Comparison of ENCODE assay signal across 13 cellular contexts in the genomic region with DNA sequence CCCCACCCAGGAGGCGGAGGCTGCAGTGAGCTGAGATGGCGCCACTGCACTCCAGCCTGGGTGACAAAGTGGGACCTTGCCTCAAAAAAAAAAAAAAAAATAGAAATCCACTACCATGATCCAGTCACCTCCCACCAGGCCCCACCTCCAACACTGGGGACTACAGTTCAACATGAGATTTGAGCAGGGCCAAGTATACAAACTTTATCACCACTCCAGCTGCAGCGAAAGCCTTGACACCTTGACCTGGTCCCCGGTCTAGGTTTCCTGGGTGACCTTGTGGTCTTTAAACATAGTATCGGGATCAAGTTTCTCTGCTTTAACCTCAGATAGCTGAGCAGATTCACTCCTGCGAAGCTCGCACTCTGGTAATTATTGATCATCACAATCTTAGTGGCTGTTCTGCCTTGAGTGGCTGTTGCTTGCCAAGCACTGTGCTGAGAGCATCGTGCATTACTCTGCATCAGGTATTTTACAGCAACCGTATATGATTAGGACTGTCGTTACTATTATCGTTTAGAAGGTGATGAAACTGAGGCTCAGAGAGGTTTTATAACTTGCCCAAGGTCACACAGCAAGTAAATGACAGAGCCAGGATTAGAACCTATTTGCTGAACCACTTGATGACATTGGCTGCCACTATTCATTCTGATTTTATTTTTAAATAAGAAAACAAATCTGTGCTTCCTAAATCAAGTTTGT. TPM values are rescaled to one million over a fixed set of nuclear protein-coding genes. Genes with fewer than 3 reads are reported as not detected.
DNase-seq lines count a peak whose midpoint lies in the region; ATAC-seq and TF ChIP-seq lines count a peak whose summit lies in the region.
"Had no signal": no experiment of that assay in that cellular context is flagged by ENCODE, and none has a peak within 500 bp of the region (broad histone marks: within the 10 kb centered on the region; RNA-seq: fewer than 3 reads in every experiment).

No MANE protein-coding gene starts in this region.

- H3K23ac ChIP-seq in H9 (ENCODE audit: insufficient read length, low read depth, low read length) = no peak overlapping the region

- no peak overlapping the region for H2AK5ac ChIP-seq in H9 (ENCODE audit: insufficient read length, low read length)

- H3K4me3 ChIP-seq in neural cell (ENCODE audit: low read length) = peak overlapping the region; percentile 56
- H3K4me3 ChIP-seq in body of pancreas = no peak overlapping the region
- H3K4me3 ChIP-seq: left ventricle myocardium inferior had no signal

- H3K36me3 ChIP-seq in neural cell (ENCODE audit: insufficient read depth, low read length) (no peaks in the 10 kb centered on the region), body of pancreas (replicated peaks in 1 of 2; ENCODE audit: insufficient read depth in 1 of 2, low read depth in 2 of 2) (no peaks in the 10 kb centered on the region)
- H3K36me3 ChIP-seq: left ventricle myocardium inferior had no signal

- peaks cover 31% of the 10 kb centered on the region for H3K36me3 Mint-ChIP-seq in activated CD8-positive, alpha-beta memory T cell treated with anti-CD3 and anti-CD28 coated beads, Interleukin-2, amount 10 ng/mL, durations not matched to agents 7 days and 5 days
- no peaks in the 10 kb centered on the region for H3K36me3 Mint-ChIP-seq in H9 (ENCODE audit: insufficient read depth in 1 of 3, low read depth in 3 of 3)
- no peaks in the 10 kb centered on the region for H3K36me3 Mint-ChIP-seq in activated naive CD8-positive, alpha-beta T cell

- H3K56ac ChIP-seq in H9 (ENCODE audit: insufficient read length, low read depth, low read length) = no peak overlapping the region

- H3K4me1 Mint-ChIP-seq in activated CD8-positive, alpha-beta memory T cell treated with anti-CD3 and anti-CD28 coated beads, Interleukin-2, amount 10 ng/mL, durations not matched to agents 7 days and 5 days = peaks cover 42% of the 10 kb centered on the region
- H3K4me1 Mint-ChIP-seq in H9 = peaks cover 33 to 52% of the 10 kb centered on the region in 2 experiments
- peaks cover 55% of the 10 kb centered on the region for H3K4me1 Mint-ChIP-seq in activated naive CD8-positive, alpha-beta T cell (ENCODE audit: low read depth)

- no peaks in the 10 kb centered on the region for H3K9me3 ChIP-seq in H9 (ENCODE audit: control insufficient read depth, low read depth, low read length)
- H3K9me3 ChIP-seq in neural cell (ENCODE audit: low read length) = no peaks in the 10 kb centered on the region
- no peaks in the 10 kb centered on the region for H3K9me3 ChIP-seq in body of pancreas
- H3K9me3 ChIP-seq: left ventricle myocardium inferior had no signal

- H2BK15ac ChIP-seq in H9 (ENCODE audit: low read depth, low read length) = no peak overlapping the region

- no peak overlapping the region for H2BK12ac ChIP-seq in H9 (ENCODE audit: insufficient read length, low read depth, low read length)

- no peaks in the 10 kb centered on the region for H3K79me2 ChIP-seq in H9 (ENCODE audit: insufficient read depth, low read length)
- no peaks in the 10 kb centered on the region for H3K79me2 ChIP-seq in neural cell (replicated peaks; ENCODE audit: insufficient read depth, low read length)

- no peak overlapping the region; the same call in 1 of the 2 replicates for H3K4ac ChIP-seq in H9 (ENCODE audit: low read depth, low read length)

- no peak overlapping the region for H3K4me2 ChIP-seq in H9 (ENCODE audit: insufficient read depth, insufficient read length, low read length)
- H3K4me2 ChIP-seq in neural cell (ENCODE audit: low read length) = peak overlapping the region; percentile 60

- no CpG with 5 or more reads among the region's 11 CpGs for WGBS in H9 (ENCODE audit: extremely low coverage, insufficient read length, low lambda C conversion rate)
- 41 to 54% methylated on average over 11 of the region's 11 CpGs for WGBS in body of pancreas, 2 donors

- no peaks in the 10 kb centered on the region for H3K23me2 ChIP-seq in H9 (ENCODE audit: insufficient read length, low read depth, low read length, poor library complexity, severe bottlenecking)

- H2BK20ac ChIP-seq in H9 (ENCODE audit: low read depth, low read length, poor library complexity, severe bottlenecking) = no peak overlapping the region

- H4K8ac ChIP-seq in H9 (replicated peaks; ENCODE audit: insufficient read length, low read depth, low read length) = no peak overlapping the region

- H2AFZ ChIP-seq in H9 (ENCODE audit: low read length) (no peak overlapping the region), neural cell (ENCODE audit: low read depth, low read length) (no peak overlapping the region)

- H4K20me1 ChIP-seq in H9 (ENCODE audit: control insufficient read depth, insufficient read depth, insufficient read length) (no peaks in the 10 kb centered on the region), neural cell (ENCODE audit: insufficient read depth) (no peaks in the 10 kb centered on the region)

- TF ChIP-seq POLR2A in body of pancreas (IDR thresholded peaks at IDR 0.05) = no peak

- H3K9ac ChIP-seq in H9 (ENCODE audit: extremely low read depth, insufficient read length, low read length) = no peak overlapping the region
- peak overlapping the region; percentile 38 for H3K9ac ChIP-seq in neural cell (ENCODE audit: low read length)

- H3K27me3 ChIP-seq in H9 (ENCODE audit: insufficient read depth, low read length) (no peaks in the 10 kb centered on the region), neural cell (ENCODE audit: insufficient read depth, low read depth, low read length) (no peaks in the 10 kb centered on the region), body of pancreas (no peaks in the 10 kb centered on the region)

- no peak overlapping the region for H4K5ac ChIP-seq in H9 (ENCODE audit: insufficient read length, low read depth, low read length)

- TF ChIP-seq EP300 in neural cell (conservative IDR thresholded peaks at IDR 0.05; ENCODE audit: poor library complexity, severe bottlenecking) = no peak

- peak; percentile 53 for DNase-seq in activated CD8-positive, alpha-beta memory T cell treated with anti-CD3 and anti-CD28 coated beads, Interleukin-2, amount 10 ng/mL, durations not matched to agents 7 days and 5 days
- no peak for DNase-seq in activated CD8-positive, alpha-beta memory T cell treated with anti-CD3 and anti-CD28 coated beads, Interleukin-2, amount 50 U/mL, for 4 hours
- DNase-seq in H9 (no peak), NCI-H2081 (lab: John Stamatoyannopoulos, UW) (no peak), body of pancreas (no peak)
- DNase-seq: activated T-cell treated with anti-CD3 and anti-CD28 coated beads for 4 hours, left ventricle myocardium inferior, NCI-H526 treated with DMSO at 0.1 percent for 48 hours had no signal

- TF ChIP-seq CTCF in H9 (conservative IDR thresholded peaks at IDR 0.05) (no peak), neural cell (IDR thresholded peaks at IDR 0.05; ENCODE audit: poor library complexity, severe bottlenecking) (no peak), body of pancreas (IDR thresholded peaks at IDR 0.05) (no peak)

- peak; percentile 3 for ATAC-seq in activated CD8-positive, alpha-beta memory T cell treated with anti-CD3 and anti-CD28 coated beads, Interleukin-2, amount 10 ng/mL, durations not matched to agents 7 days and 5 days
- no peak for ATAC-seq in HG02763 (IDR thresholded peaks at IDR 0.05; ENCODE audit: unreplicated experiment)
- ATAC-seq in body of pancreas = no peak

- peak overlapping the region; percentile 46 for H3K18ac ChIP-seq in H9 (ENCODE audit: insufficient read length, low read depth, low read length)

- intact Hi-C loops in body of pancreas (cut with DNase I) = no loop called here

- no peak overlapping the region for H4K91ac ChIP-seq in H9 (ENCODE audit: insufficient read length, low read depth, low read length)

- H3K79me1 ChIP-seq in H9 (ENCODE audit: insufficient read depth, low read depth, low read length, poor library complexity, severe bottlenecking) = no peaks in the 10 kb centered on the region

- no peak overlapping the region for H2BK5ac ChIP-seq in H9 (ENCODE audit: insufficient read length, low read length)

- no peak overlapping the region for H2BK120ac ChIP-seq in H9 (ENCODE audit: low read depth, low read length, poor library complexity, severe bottlenecking)

- CTCF ChIA-PET in activated CD8-positive, alpha-beta memory T cell treated with anti-CD3 and anti-CD28 coated beads, Interleukin-2, amount 10 ng/mL, durations not matched to agents 7 days and 5 days (lab: Charles Lee) = interaction anchor here (0.7 to 10.9 kb wide), 22 partner anchors 9 to 183 kb away, joined by 3 to 101 read pairs (median 5); a partner anchor contains a TSS

- no peaks in the 10 kb centered on the region for H3K9me3 Mint-ChIP-seq in activated CD8-positive, alpha-beta memory T cell treated with anti-CD3 and anti-CD28 coated beads, Interleukin-2, amount 10 ng/mL, durations not matched to agents 7 days and 5 days (ENCODE audit: low read depth)
- H3K9me3 Mint-ChIP-seq in H9 = no peaks in the 10 kb centered on the region; a peak in 1 of 5 replicates
- H3K9me3 Mint-ChIP-seq in activated naive CD8-positive, alpha-beta T cell (ENCODE audit: low read depth) = no peaks in the 10 kb centered on the region
- H3K9me3 Mint-ChIP-seq: activated CD4-positive, alpha-beta T cell treated with anti-CD3 and anti-CD28 coated beads, Interleukin-2, amount 10 ng/mL, durations not matched to agents 7 days and 5 days; dendritic cell treated with granulocyte-macrophage colony-stimulating factor and Interleukin-4, amounts not matched to agents 40 ng/mL and 50 ng/mL, for 4 days had no signal

- H3T11ph ChIP-seq in H9 (ENCODE audit: low read length) = no peak overlapping the region

- peak overlapping the region; percentile 92 for H3K27ac Mint-ChIP-seq in activated CD8-positive, alpha-beta memory T cell treated with anti-CD3 and anti-CD28 coated beads, Interleukin-2, amount 10 ng/mL, durations not matched to agents 7 days and 5 days
- H3K27ac Mint-ChIP-seq in H9 = no peak overlapping the region
- peak overlapping the region; percentile 97 for H3K27ac Mint-ChIP-seq in activated naive CD8-positive, alpha-beta T cell
- H3K27ac Mint-ChIP-seq: dendritic cell treated with granulocyte-macrophage colony-stimulating factor and Interleukin-4, amounts not matched to agents 40 ng/mL and 50 ng/mL, for 4 days had no signal

- no peak overlapping the region for H3K14ac ChIP-seq in H9 (ENCODE audit: insufficient read depth, low read length)

- no peak for TF ChIP-seq RAD21 in neural cell (conservative IDR thresholded peaks at IDR 0.05)

- H3K27ac ChIP-seq in H9 (ENCODE audit: insufficient read length, low read depth, low read length) (no peak overlapping the region), neural cell (ENCODE audit: low read length) (peak overlapping the region; percentile 77), body of pancreas (no peak overlapping the region)
- H3K27ac ChIP-seq: left ventricle myocardium inferior had no signal

- H3F3A ChIP-seq in neural cell (ENCODE audit: insufficient read depth, low read length, poor library complexity, severe bottlenecking) = no peaks in the 10 kb centered on the region

- H3K4me1 ChIP-seq in H9 (ENCODE audit: insufficient read depth, low read length) (peaks cover 4% of the 10 kb centered on the region), body of pancreas (no peaks in the 10 kb centered on the region)

- H3K9me2 ChIP-seq in neural cell (ENCODE audit: insufficient read depth, low read length) = no peaks in the 10 kb centered on the region

- peak overlapping the region; percentile 88 for H3K4me3 Mint-ChIP-seq in activated CD8-positive, alpha-beta memory T cell treated with anti-CD3 and anti-CD28 coated beads, Interleukin-2, amount 10 ng/mL, durations not matched to agents 7 days and 5 days
- no peak overlapping the region for H3K4me3 Mint-ChIP-seq in H9
- peak overlapping the region; percentile 89 for H3K4me3 Mint-ChIP-seq in activated naive CD8-positive, alpha-beta T cell
- H3K4me3 Mint-ChIP-seq: activated CD4-positive, alpha-beta T cell treated with anti-CD3 and anti-CD28 coated beads, Interleukin-2, amount 10 ng/mL, durations not matched to agents 7 days and 5 days; dendritic cell treated with granulocyte-macrophage colony-stimulating factor and Interleukin-4, amounts not matched to agents 40 ng/mL and 50 ng/mL, for 4 days had no signal

- no peaks in the 10 kb centered on the region for H3K27me3 Mint-ChIP-seq in activated CD8-positive, alpha-beta memory T cell treated with anti-CD3 and anti-CD28 coated beads, Interleukin-2, amount 10 ng/mL, durations not matched to agents 7 days and 5 days
- no peaks in the 10 kb centered on the region for H3K27me3 Mint-ChIP-seq in H9 (ENCODE audit: low read depth)
- no peaks in the 10 kb centered on the region for H3K27me3 Mint-ChIP-seq in activated naive CD8-positive, alpha-beta T cell
- H3K27me3 Mint-ChIP-seq: dendritic cell treated with granulocyte-macrophage colony-stimulating factor and Interleukin-4, amounts not matched to agents 40 ng/mL and 50 ng/mL, for 4 days had no signal

RNA-seq across cellular contexts. Expression of a gene that starts 50.3 kb away (rescaled TPM):
- total RNA-seq in activated CD8-positive, alpha-beta memory T cell treated with anti-CD3 and anti-CD28 coated beads, Interleukin-2, amount 10 ng/mL, durations not matched to agents 7 days and 5 days = 10 to 100 TPM; 37.9 to 73.9 TPM
- total RNA-seq in H9 (2021) = 17.9 and 21.5 TPM in 2 replicates
- 12.4 and 22.1 TPM in 2 replicates for polyA plus RNA-seq in neural cell
- 31.4 and 36.0 TPM in 2 replicates for polyA minus RNA-seq in neural cell
- total RNA-seq in body of pancreas = 10 to 100 TPM in 1 of 2 donors, 1 to 10 TPM in 1; 6.7 to 11.2 TPM

Comparison
In these comparisons a context has a peak if more than half of its experiments do, and no peak if none do; other contexts are left out.
1. H3K27ac Mint-ChIP-seq: peak in activated CD8-positive, alpha-beta memory T cell treated with anti-CD3 and anti-CD28 coated beads, Interleukin-2, amount 10 ng/mL, durations not matched to agents 7 days and 5 days (single experiment) and activated naive CD8-positive, alpha-beta T cell (single experiment); none in H9 (0 of 3).
2. H3K4me3 Mint-ChIP-seq: peak in activated CD8-positive, alpha-beta memory T cell treated with anti-CD3 and anti-CD28 coated beads, Interleukin-2, amount 10 ng/mL, durations not matched to agents 7 days and 5 days (single experiment) and activated naive CD8-positive, alpha-beta T cell (single experiment); none in H9 (0 of 2).